In the genomic region with DNA sequence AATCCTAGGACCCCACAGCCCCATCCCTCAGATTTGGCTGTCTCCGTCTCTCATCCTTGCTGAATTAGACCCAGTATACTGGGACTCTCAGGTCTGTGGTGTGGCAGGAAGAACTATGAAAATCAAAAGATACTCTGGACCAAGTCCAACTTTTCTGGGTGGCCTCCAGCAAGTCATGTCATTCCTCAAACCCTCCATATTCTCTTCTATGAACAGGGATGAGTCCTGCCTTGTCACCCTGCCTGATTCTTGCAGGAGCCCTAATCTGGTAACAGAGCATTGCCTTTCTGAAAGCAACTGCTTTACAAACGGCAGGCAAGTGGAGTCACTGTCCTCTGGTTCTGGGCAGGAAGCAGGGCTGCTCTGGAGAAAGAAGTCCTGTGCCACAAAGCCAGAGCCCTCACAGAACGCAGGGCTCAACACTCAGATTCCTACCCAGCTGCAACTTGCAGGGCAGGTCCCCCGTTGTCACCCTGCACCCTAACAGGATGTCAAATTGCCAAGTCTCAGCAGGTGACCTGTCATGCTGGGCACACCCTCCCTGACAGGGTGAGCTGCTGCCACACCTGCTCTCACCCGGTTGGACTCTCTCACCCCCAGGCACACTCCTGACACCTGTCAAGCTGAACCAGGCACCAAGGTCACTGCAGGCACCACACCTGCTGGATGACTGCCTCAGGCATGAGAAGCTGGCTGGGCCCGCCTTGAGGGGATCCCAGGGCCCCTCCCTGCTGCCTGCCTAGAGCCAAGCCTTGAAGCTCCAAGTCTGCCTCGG, we compare ENCODE assay signal across 11 cellular contexts.
DNase-seq lines count a peak whose midpoint lies in the region; ATAC-seq and TF ChIP-seq lines count a peak whose summit lies in the region.
"Had no signal": no experiment of that assay in that cellular context is flagged by ENCODE, and none has a peak within 500 bp of the region (broad histone marks: within the 10 kb centered on the region; RNA-seq: fewer than 3 reads in every experiment).

No MANE protein-coding gene starts in this region.

- no peak overlapping the region for H3K4me3 ChIP-seq in PC-3 (ENCODE audit: low read length)
- no peak overlapping the region for H3K4me3 ChIP-seq in lung

- no peaks in the 10 kb centered on the region for H3K9me3 ChIP-seq in PC-3 (ENCODE audit: low read length)
- peaks cover 0 to 2% of the 10 kb centered on the region in 2 donors for H3K9me3 ChIP-seq in lung (ENCODE audit: control insufficient read depth in 2 of 2, insufficient read depth in 1 of 2, low read length in 1 of 2)

- TF ChIP-seq RAD21 in Ishikawa (IDR thresholded peaks at IDR 0.05; ENCODE audit: low read depth) = no peak

- no peak for TF ChIP-seq CTCF in PC-3 (conservative IDR thresholded peaks at IDR 0.05; ENCODE audit: low read depth, low read length)
- TF ChIP-seq CTCF in lung (IDR thresholded peaks at IDR 0.05; ENCODE audit: control extremely low read depth, extremely low read depth) = no peak
- no peak for TF ChIP-seq CTCF in WTC11 (IDR thresholded peaks at IDR 0.05)

- no TSS peak for BruUV-seq in PC-3 (replicated peaks; lab: Mats Ljungman, UMichigan)

- no peaks in the 10 kb centered on the region for H3K9me2 ChIP-seq in PC-3 (replicated peaks; ENCODE audit: low read length)

- H4K20me1 ChIP-seq in PC-3 (ENCODE audit: low read length) = no peaks in the 10 kb centered on the region

- TF ChIP-seq EP300 in Ishikawa (IDR thresholded peaks at IDR 0.05; ENCODE audit: borderline replicate concordance) = peak; percentile 82; the same call in 1 of the 2 replicates

- TF ChIP-seq POLR2A in GM18505 (IDR thresholded peaks at IDR 0.05; ENCODE audit: borderline replicate concordance, extremely low read depth, insufficient read depth, insufficient read length) = no peak

- H3K27ac ChIP-seq in PC-3 (ENCODE audit: low read length) = no peak overlapping the region
- H3K27ac ChIP-seq in lung (ENCODE audit: low read depth in 1 of 2, low read length in 1 of 2) = no peak overlapping the region

- H3K27me3 Mint-ChIP-seq in WTC11 (ENCODE audit: low read depth) = no peaks in the 10 kb centered on the region

- H3K4me2 ChIP-seq in PC-3 (ENCODE audit: low read length) = peak overlapping the region; percentile 4

- H2AFZ ChIP-seq in PC-3 (ENCODE audit: low read length) = no peak overlapping the region

- no peaks in the 10 kb centered on the region for H3K36me3 Mint-ChIP-seq in WTC11
- H3K36me3 Mint-ChIP-seq: mesothelial cell of epicardium had no signal

- peaks cover 9% of the 10 kb centered on the region for H3K4me1 Mint-ChIP-seq in WTC11

- DNase-seq in DMS53 (lab: John Stamatoyannopoulos, UW) (peak; percentile 96), PC-3 (peak; percentile 62), lung (ENCODE audit: low spot score) (peak; percentile 66), dedifferentiated amniotic fluid mesenchymal stem cell (ENCODE audit: extremely low spot score) (no peak), WTC11 (ENCODE audit: low spot score) (no peak)
- no peak for DNase-seq in NK-92 treated with Interleukin-12 subunit alpha and Interleukin-12 subunit beta, amount 100 ng/mL, for 24 hours (lab: John Stamatoyannopoulos, UW)
- DNase-seq: activated CD4-positive, CD25-positive, alpha-beta regulatory T cell; activated naive CD4-positive, alpha-beta T cell treated with Interleukin-2 at 50 U/mL for 16 hours had no signal

- no peaks in the 10 kb centered on the region for H3F3A ChIP-seq in PC-3 (ENCODE audit: low read length, unreplicated experiment)

- peak; percentile 21 for ATAC-seq in PC-3
- ATAC-seq in lung (ENCODE audit: insufficient read depth, low FRiP score) = peak; percentile 42
- no peak for ATAC-seq in GM18505 (IDR thresholded peaks at IDR 0.05; ENCODE audit: unreplicated experiment)
- ATAC-seq in WTC11 = no peak

- no peak overlapping the region for H3K9ac ChIP-seq in PC-3 (ENCODE audit: low read length)

- no peaks in the 10 kb centered on the region for H3K36me3 ChIP-seq in PC-3 (ENCODE audit: low read depth, low read length)
- H3K36me3 ChIP-seq in lung (ENCODE audit: control insufficient read depth in 2 of 2, insufficient read depth in 2 of 2, low read length in 2 of 2) = no peaks in the 10 kb centered on the region

- no peak overlapping the region for H3K4me3 Mint-ChIP-seq in WTC11
- H3K4me3 Mint-ChIP-seq: mesothelial cell of epicardium had no signal

- H3K27me3 ChIP-seq in PC-3 (ENCODE audit: low read length) (no peaks in the 10 kb centered on the region), lung (ENCODE audit: control insufficient read depth, insufficient read depth) (no peaks in the 10 kb centered on the region)

- peaks cover 8% of the 10 kb centered on the region for H3K79me2 ChIP-seq in PC-3 (ENCODE audit: low read length)

- H3K27ac Mint-ChIP-seq in WTC11 = no peak overlapping the region
- H3K27ac Mint-ChIP-seq: mesothelial cell of epicardium had no signal

- 47 to 54% methylated on average over 7 of the region's 7 CpGs for WGBS in lung, 2 donors

- H3K4me1 ChIP-seq in PC-3 (ENCODE audit: insufficient read depth, low read length) = peaks cover 36% of the 10 kb centered on the region
- peaks cover 0 to 8% of the 10 kb centered on the region in 2 donors for H3K4me1 ChIP-seq in lung (ENCODE audit: control insufficient read depth in 2 of 2, insufficient read depth in 2 of 2, low read length in 2 of 2)

- CTCF ChIA-PET in PC-3 (lab: Charles Lee) (interaction anchor here (0.6 to 0.7 kb wide), 2 partner anchors 17 to 119 kb away, joined by 3 read pairs; no protein-coding TSS in a partner anchor), WTC11 (lab: Charles Lee) (interaction anchor here (0.7 to 2.3 kb wide), 2 partner anchors 18 to 19 kb away, joined by 5 to 8 read pairs; no protein-coding TSS in a partner anchor)

- POLR2A ChIA-PET in PC-3 (lab: Charles Lee; ENCODE audit: unreplicated experiment) = interaction anchor here (0.6 kb wide), 1 partner anchor 19 kb away, joined by 4 read pairs; no protein-coding TSS in a partner anchor
- POLR2A ChIA-PET in WTC11 (lab: Charles Lee) = no interaction called here

- intact Hi-C loops in PC-3 (cut with micrococcal nuclease) = no loop called here

- no peaks in the 10 kb centered on the region for H3K9me3 Mint-ChIP-seq in WTC11
- H3K9me3 Mint-ChIP-seq: mesothelial cell of epicardium had no signal

TF ChIP-seq in Ishikawa, 13 proteins besides CTCF, POLR2A, EP300 and RAD21 (continues in another document):
- TF ChIP-seq TAF1 (IDR thresholded peaks at IDR 0.05; ENCODE audit: low read depth) (no peak), ZBTB7A (IDR thresholded peaks at IDR 0.05; ENCODE audit: low read depth) (no peak), YY1 (IDR thresholded peaks at IDR 0.05; ENCODE audit: low read depth) (0 out of 2 replicates have a peak, but pooled peaks have one; percentile 33), CREB1 (IDR thresholded peaks at IDR 0.05; ENCODE audit: low read depth) (no peak), CEBPB (IDR thresholded peaks at IDR 0.05) (no peak)
- TF ChIP-seq, protein P1, sequence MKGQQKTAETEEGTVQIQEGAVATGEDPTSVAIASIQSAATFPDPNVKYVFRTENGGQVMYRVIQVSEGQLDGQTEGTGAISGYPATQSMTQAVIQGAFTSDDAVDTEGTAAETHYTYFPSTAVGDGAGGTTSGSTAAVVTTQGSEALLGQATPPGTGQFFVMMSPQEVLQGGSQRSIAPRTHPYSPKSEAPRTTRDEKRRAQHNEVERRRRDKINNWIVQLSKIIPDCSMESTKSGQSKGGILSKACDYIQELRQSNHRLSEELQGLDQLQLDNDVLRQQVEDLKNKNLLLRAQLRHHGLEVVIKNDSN (IDR thresholded peaks at IDR 0.05) = 0 out of 2 replicates have a peak, but pooled peaks have one; percentile 47
- TF ChIP-seq, protein P2, sequence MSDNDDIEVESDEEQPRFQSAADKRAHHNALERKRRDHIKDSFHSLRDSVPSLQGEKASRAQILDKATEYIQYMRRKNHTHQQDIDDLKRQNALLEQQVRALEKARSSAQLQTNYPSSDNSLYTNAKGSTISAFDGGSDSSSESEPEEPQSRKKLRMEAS (IDR thresholded peaks at IDR 0.05) = peak; percentile 76

TF ChIP-seq in WTC11, 78 proteins besides CTCF, POLR2A, EP300 and RAD21:
- TF ChIP-seq ZNF219 (CRISPR knock-in tag; IDR thresholded peaks at IDR 0.05; ENCODE audit: borderline replicate concordance) = no peak
TF ChIP-seq in WTC11: peak in this region for 0.

Comparison
In these comparisons a context has a peak if more than half of its experiments do, and no peak if none do; other contexts are left out.
1. DNase-seq: peak in DMS53 (single experiment), PC-3 (single experiment) and lung (single experiment); none in NK-92 treated with Interleukin-12 subunit alpha and Interleukin-12 subunit beta, amount 100 ng/mL, for 24 hours (single experiment), dedifferentiated amniotic fluid mesenchymal stem cell (single experiment) and WTC11 (single experiment).
2. ATAC-seq: peak in PC-3 (single experiment) and lung (single experiment); none in GM18505 (single experiment) and WTC11 (single experiment).